In the genomic region with DNA sequence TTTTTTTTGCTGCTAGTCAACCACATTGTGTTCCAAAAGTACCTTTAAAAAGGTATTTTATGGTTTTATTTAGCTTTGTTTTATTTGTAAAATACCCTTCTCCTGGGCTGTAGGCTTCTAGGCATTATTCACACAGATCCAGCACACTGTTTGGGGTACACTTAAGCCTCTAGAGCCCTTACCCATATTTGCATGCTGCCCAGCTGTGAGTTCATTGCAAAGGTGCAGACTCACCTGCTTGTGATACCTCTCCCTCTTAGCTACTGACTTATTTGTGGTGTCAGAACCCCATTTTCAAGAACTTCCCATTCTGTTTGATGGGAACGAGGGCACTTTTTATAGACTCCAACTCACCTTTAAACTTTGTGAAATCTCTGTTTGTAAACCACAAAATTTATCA, we compare ENCODE assay signal across 10 cellular contexts.
DNase-seq lines count a peak whose midpoint lies in the region; ATAC-seq and TF ChIP-seq lines count a peak whose summit lies in the region.
"Had no signal": no experiment of that assay in that cellular context is flagged by ENCODE, and none has a peak within 500 bp of the region (broad histone marks: within the 10 kb centered on the region; RNA-seq: fewer than 3 reads in every experiment).

No MANE protein-coding gene starts in this region.

- no peak for DNase-seq in immature natural killer cell
- DNase-seq in stimulated activated CD4-positive, alpha-beta T cell treated with anti-CD3 and anti-CD28 coated beads, Interleukin-4, amount 100 ng/mL, for 1 hour = no peak
- DNase-seq in OCI-M2 (lab: John Stamatoyannopoulos, UW; ENCODE audit: unreplicated experiment) = no peak
- DNase-seq in WTC11 (ENCODE audit: low spot score) = no peak
- DNase-seq: lower lobe of right lung had no signal

- H3K4me1 Mint-ChIP-seq in immature natural killer cell (peaks cover 19 to 25% of the 10 kb centered on the region in 2 donors), WTC11 (peaks cover 14% of the 10 kb centered on the region)

- no peaks in the 10 kb centered on the region for H3K36me3 Mint-ChIP-seq in immature natural killer cell
- H3K36me3 Mint-ChIP-seq in WTC11 = no peaks in the 10 kb centered on the region

- CTCF ChIA-PET in WTC11 (lab: Charles Lee) = interaction anchor here (0.9 to 1.2 kb wide), 4 partner anchors 9 to 166 kb away, joined by 3 to 5 read pairs (median 3); no protein-coding TSS in a partner anchor

- H3K27ac Mint-ChIP-seq in immature natural killer cell = peak overlapping the region; percentile 15 to 82 (median 54)
- H3K27ac Mint-ChIP-seq in WTC11 = no peak overlapping the region
- H3K27ac Mint-ChIP-seq: T-helper 1 cell treated with Interleukin-12 subunit alpha and Interleukin-12 subunit beta and Interleukin-4 antibody, amounts not matched to agents 30 μg/mL and 1 μg/mL, for 36 hours had no signal

- H3K4me3 Mint-ChIP-seq in immature natural killer cell (peak overlapping the region in 2 of 5 donors; percentile 3 to 39), WTC11 (no peak overlapping the region)
- H3K4me3 Mint-ChIP-seq: T-helper 1 cell treated with Interleukin-12 subunit alpha and Interleukin-12 subunit beta and Interleukin-4 antibody, amounts not matched to agents 30 μg/mL and 1 μg/mL, for 36 hours had no signal

- POLR2A ChIA-PET in WTC11 (lab: Charles Lee) = no interaction called here

- no peak for TF ChIP-seq CTCF in WTC11 (IDR thresholded peaks at IDR 0.05)

- H3K27me3 Mint-ChIP-seq in immature natural killer cell (ENCODE audit: low read depth in 3 of 3) = peaks cover 1 to 3% (median 1%) of the 10 kb centered on the region in 3 donors
- no peaks in the 10 kb centered on the region for H3K27me3 Mint-ChIP-seq in WTC11 (ENCODE audit: low read depth)

- H3K9me3 Mint-ChIP-seq in immature natural killer cell (peaks cover 0 to 2% (median 0%) of the 10 kb centered on the region in 6 donors), WTC11 (peaks cover 4% of the 10 kb centered on the region; the same call in 1 of the 2 replicates)
- H3K9me3 Mint-ChIP-seq: T-helper 1 cell treated with Interleukin-12 subunit alpha and Interleukin-12 subunit beta and Interleukin-4 antibody, amounts not matched to agents 30 μg/mL and 1 μg/mL, for 36 hours had no signal

- peak; percentile 39 for ATAC-seq in GM18909 (IDR thresholded peaks at IDR 0.05; ENCODE audit: poor library complexity, unreplicated experiment)
- peak; percentile 26 for ATAC-seq in GM21723 (IDR thresholded peaks at IDR 0.05; ENCODE audit: unreplicated experiment)
- peak; percentile 25 for ATAC-seq in HG03520 (IDR thresholded peaks at IDR 0.05; ENCODE audit: unreplicated experiment)
- no peak for ATAC-seq in GM18520 (IDR thresholded peaks at IDR 0.05; ENCODE audit: unreplicated experiment)
- no peak for ATAC-seq in WTC11

TF ChIP-seq in WTC11, 78 proteins besides CTCF, POLR2A, EP300 and RAD21:
- TF ChIP-seq GTF2I (CRISPR knock-in tag; conservative IDR thresholded peaks at IDR 0.05) = no peak

Comparison
In these comparisons a context has a peak if more than half of its experiments do, and no peak if none do; other contexts are left out.
1. ATAC-seq: peak in GM18909 (single experiment), GM21723 (single experiment) and HG03520 (single experiment); none in GM18520 (single experiment) and WTC11 (single experiment).